In the genomic region with DNA sequence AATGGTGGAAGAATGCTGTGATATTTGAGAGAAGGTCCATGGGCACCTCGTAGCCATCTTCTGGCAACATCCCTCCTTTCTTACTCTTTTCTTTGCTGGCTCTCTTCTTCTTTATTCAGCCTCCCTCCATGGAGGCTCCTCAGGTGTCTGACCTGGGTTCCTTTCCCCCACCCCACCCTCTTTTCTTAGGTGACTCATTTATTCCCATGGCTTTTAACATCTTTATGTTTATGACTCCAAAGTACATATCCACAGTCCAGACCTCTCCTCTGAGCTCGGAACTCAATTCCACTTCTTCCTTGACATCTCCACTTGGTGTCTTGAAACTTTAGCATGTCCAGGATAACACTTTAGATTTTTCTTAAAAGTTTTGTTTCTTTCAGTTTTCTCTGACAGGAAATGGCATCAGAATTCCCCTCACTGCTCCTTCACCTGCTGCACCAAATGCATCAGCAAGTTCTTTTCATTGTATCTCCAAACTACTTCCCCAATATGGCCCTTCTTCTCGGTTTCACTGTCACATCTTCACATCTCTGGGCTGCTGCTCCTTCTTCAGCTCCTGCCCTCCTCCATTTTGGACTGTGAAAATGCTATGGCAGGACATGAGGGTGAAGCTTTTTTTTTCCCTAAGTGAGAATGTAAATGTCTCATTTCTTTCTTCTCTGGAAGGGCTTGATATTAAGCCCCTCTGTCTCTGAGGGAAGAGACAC, we compare ENCODE assay signal across 20 cellular contexts.
A peak's percentile ranks its signal among the peaks of the same experiment; 100 is the strongest.
DNase-seq lines count a peak whose midpoint lies in the region; ATAC-seq lines count a peak whose summit lies in the region.
"Had no signal": no experiment of that assay in that cellular context is flagged by ENCODE, and none has a peak within 500 bp of the region (broad histone marks: within the 10 kb centered on the region; RNA-seq: fewer than 3 reads in every experiment).

No MANE protein-coding gene starts in this region.

- peaks cover 16% of the 10 kb centered on the region for H3K4me1 Mint-ChIP-seq in stimulated activated effector memory CD8-positive, alpha-beta T cell treated with anti-CD3 and anti-CD28 coated beads, Interleukin-12 subunit alpha, Interleukin-12 subunit beta, amount 100 ng/mL, for 72 hours

- no peaks in the 10 kb centered on the region for H3K36me3 Mint-ChIP-seq in stimulated activated effector memory CD8-positive, alpha-beta T cell treated with anti-CD3 and anti-CD28 coated beads, Interleukin-12 subunit alpha, Interleukin-12 subunit beta, amount 100 ng/mL, for 72 hours
- H3K36me3 Mint-ChIP-seq: naive thymus-derived CD8-positive, alpha-beta T cell had no signal

- ATAC-seq in GM18508 (IDR thresholded peaks at IDR 0.05; ENCODE audit: insufficient read depth, unreplicated experiment) (peak; percentile 27), GM21786 (IDR thresholded peaks at IDR 0.05; ENCODE audit: unreplicated experiment) (peak; percentile 27), HG03442 (IDR thresholded peaks at IDR 0.05; ENCODE audit: unreplicated experiment) (peak; percentile 27)
- ATAC-seq in stimulated activated effector memory CD8-positive, alpha-beta T cell treated with anti-CD3 and anti-CD28 coated beads, Interleukin-12 subunit alpha, Interleukin-12 subunit beta, amount 100 ng/mL, for 72 hours = no peak
- ATAC-seq: activated CD8-positive, alpha-beta T cell treated with anti-CD3 and anti-CD28 coated beads, Interleukin-2, amount 10 ng/mL, durations not matched to agents 7 days and 5 days; naive thymus-derived CD8-positive, alpha-beta T cell had no signal

- H3K9ac ChIP-seq in mucosa of rectum (ENCODE audit: low read depth in 1 of 2, low read length in 2 of 2) = no peak overlapping the region

- no peaks in the 10 kb centered on the region for H3K9me3 Mint-ChIP-seq in stimulated activated effector memory CD8-positive, alpha-beta T cell treated with anti-CD3 and anti-CD28 coated beads, Interleukin-12 subunit alpha, Interleukin-12 subunit beta, amount 100 ng/mL, for 72 hours
- H3K9me3 Mint-ChIP-seq: central memory CD8-positive, alpha-beta T cell; naive thymus-derived CD8-positive, alpha-beta T cell had no signal

- H3K36me3 ChIP-seq in mucosa of rectum (ENCODE audit: control insufficient read depth in 2 of 2, insufficient read depth in 2 of 2, low read length in 2 of 2) = no peaks in the 10 kb centered on the region
- H3K36me3 ChIP-seq: adrenal gland, tibial nerve had no signal

- H3K4me1 ChIP-seq in mucosa of rectum (ENCODE audit: control insufficient read depth in 2 of 2, insufficient read depth in 2 of 2, low read length in 2 of 2) = peaks cover 10 to 16% of the 10 kb centered on the region in 2 donors
- H3K4me1 ChIP-seq: adrenal gland, Caco-2, tibial nerve had no signal

- in situ Hi-C loops in ACHN (cut with HindIII; ENCODE audit: low pct_ligation_motif_present, low pct_unique_long_range_greater_than_20kb, low sequenced_read_pairs) = no loop called here

- peak overlapping the region; percentile 42 to 56 for H3K27ac ChIP-seq in mucosa of rectum (ENCODE audit: low read depth in 2 of 2, low read length in 2 of 2)
- H3K27ac ChIP-seq: adrenal gland, tibial nerve, VCaP had no signal

- no peak overlapping the region for H3K4me3 ChIP-seq in mucosa of rectum (ENCODE audit: low read length in 2 of 2)
- H3K4me3 ChIP-seq: adrenal gland, lung, tibial nerve had no signal

- no peaks in the 10 kb centered on the region for H3K9me3 ChIP-seq in mucosa of rectum (ENCODE audit: control insufficient read depth in 2 of 2, low read length in 2 of 2)
- H3K9me3 ChIP-seq: adrenal gland, Caco-2, tibial nerve had no signal

- H3K27me3 ChIP-seq in mucosa of rectum (ENCODE audit: control insufficient read depth in 2 of 2, insufficient read depth in 2 of 2, low read length in 2 of 2) = no peaks in the 10 kb centered on the region
- H3K27me3 ChIP-seq: adrenal gland, tibial nerve had no signal

- no peak for DNase-seq in stimulated activated effector memory CD8-positive, alpha-beta T cell treated with anti-CD3 and anti-CD28 coated beads, Interleukin-12 subunit alpha, Interleukin-12 subunit beta, amount 100 ng/mL, for 72 hours (ENCODE audit: low spot score in 2 of 2)
- DNase-seq in HuH-7.5 (ENCODE audit: low spot score) (no peak), ACHN (no peak), NCI-H146 (lab: John Stamatoyannopoulos, UW) (no peak)
- DNase-seq: activated CD8-positive, alpha-beta T cell treated with anti-CD3 and anti-CD28 coated beads, Interleukin-2, amount 10 ng/mL, durations not matched to agents 7 days and 5 days; adrenal gland; Caco-2; effector CD8-positive, alpha-beta T cell; naive thymus-derived CD8-positive, alpha-beta T cell; NCI-H2081; NCI-H510A treated with DMSO at 0.1 percent for 48 hours; SIG-M5 had no signal

- no peak overlapping the region for H3K27ac Mint-ChIP-seq in stimulated activated effector memory CD8-positive, alpha-beta T cell treated with anti-CD3 and anti-CD28 coated beads, Interleukin-12 subunit alpha, Interleukin-12 subunit beta, amount 100 ng/mL, for 72 hours
- H3K27ac Mint-ChIP-seq: activated CD8-positive, alpha-beta T cell treated with anti-CD3 and anti-CD28 coated beads, Interleukin-2, amount 10 ng/mL, durations not matched to agents 7 days and 5 days had no signal

- H3K4me3 Mint-ChIP-seq in stimulated activated effector memory CD8-positive, alpha-beta T cell treated with anti-CD3 and anti-CD28 coated beads, Interleukin-12 subunit alpha, Interleukin-12 subunit beta, amount 100 ng/mL, for 72 hours = no peak overlapping the region
- H3K4me3 Mint-ChIP-seq: activated CD8-positive, alpha-beta T cell treated with anti-CD3 and anti-CD28 coated beads, Interleukin-2, amount 10 ng/mL, durations not matched to agents 7 days and 5 days; central memory CD8-positive, alpha-beta T cell had no signal
